Comparison of ENCODE assay signal across 14 cellular contexts in genomic region chr10:17693009-17693408, GRCh38. TPM values are rescaled to one million over a fixed set of nuclear protein-coding genes. Genes with fewer than 3 reads are reported as not detected.
"Had no signal": no experiment of that assay in that cellular context is flagged by ENCODE, and none has a peak within 500 bp of the region (broad histone marks: within the 10 kb centered on the region; RNA-seq: fewer than 3 reads in every experiment).

No MANE protein-coding gene starts in this region.

- H3K36me3 ChIP-seq: breast epithelium had no signal

- H3K4me3 ChIP-seq: ascending aorta, breast epithelium, gastroesophageal sphincter, thoracic aorta had no signal

- DNase-seq: activated CD4-positive, alpha-beta T cell treated with anti-CD3 and anti-CD28 coated beads for 36 hours; activated CD8-positive, alpha-beta memory T cell treated with anti-CD3 and anti-CD28 coated beads for 24 hours; activated naive CD4-positive, alpha-beta T cell treated with anti-CD3 and anti-CD28 coated beads, Interleukin-2, amount 10 ng/mL, durations not matched to agents 7 days and 5 days; activated T-cell treated with anti-CD3 and anti-CD28 coated beads for 4 hours; cerebellar nuclear complex; islet precursor cell; stimulated activated CD4-positive, alpha-beta T cell treated with anti-CD3 and anti-CD28 coated beads, Interleukin-12 subunit alpha, Interleukin-12 subunit beta, amount 100 ng/mL, for 4 hours; T1000 had no signal

- H3K9me3 Mint-ChIP-seq: activated naive CD4-positive, alpha-beta T cell treated with anti-CD3 and anti-CD28 coated beads, Interleukin-2, amount 10 ng/mL, durations not matched to agents 7 days and 5 days; stimulated activated effector memory CD8-positive, alpha-beta T cell treated with anti-CD3 and anti-CD28 coated beads, Interleukin-12 subunit alpha, Interleukin-12 subunit beta, amount 100 ng/mL, for 72 hours had no signal

- H3K4me1 ChIP-seq: ascending aorta, breast epithelium, gastroesophageal sphincter, parathyroid adenoma had no signal

- H3K27me3 ChIP-seq: ascending aorta, breast epithelium, gastroesophageal sphincter had no signal

- H3K27ac ChIP-seq: ascending aorta, breast epithelium, gastroesophageal sphincter, parathyroid adenoma, thoracic aorta had no signal

- H3K4me1 Mint-ChIP-seq: activated CD4-positive, alpha-beta T cell treated with anti-CD3 and anti-CD28 coated beads for 36 hours; activated naive CD4-positive, alpha-beta T cell treated with anti-CD3 and anti-CD28 coated beads, Interleukin-2, amount 10 ng/mL, durations not matched to agents 7 days and 5 days had no signal

- H3K4me3 Mint-ChIP-seq: activated CD4-positive, alpha-beta T cell treated with anti-CD3 and anti-CD28 coated beads for 36 hours; activated naive CD4-positive, alpha-beta T cell treated with anti-CD3 and anti-CD28 coated beads, Interleukin-2, amount 10 ng/mL, durations not matched to agents 7 days and 5 days; stimulated activated effector memory CD8-positive, alpha-beta T cell treated with anti-CD3 and anti-CD28 coated beads, Interleukin-12 subunit alpha, Interleukin-12 subunit beta, amount 100 ng/mL, for 72 hours had no signal

- H3K27me3 Mint-ChIP-seq: activated CD4-positive, alpha-beta T cell treated with anti-CD3 and anti-CD28 coated beads for 36 hours; activated naive CD4-positive, alpha-beta T cell treated with anti-CD3 and anti-CD28 coated beads, Interleukin-2, amount 10 ng/mL, durations not matched to agents 7 days and 5 days had no signal

- H3K27ac Mint-ChIP-seq: activated CD4-positive, alpha-beta T cell treated with anti-CD3 and anti-CD28 coated beads for 36 hours; activated naive CD4-positive, alpha-beta T cell treated with anti-CD3 and anti-CD28 coated beads, Interleukin-2, amount 10 ng/mL, durations not matched to agents 7 days and 5 days; stimulated activated effector memory CD8-positive, alpha-beta T cell treated with anti-CD3 and anti-CD28 coated beads, Interleukin-12 subunit alpha, Interleukin-12 subunit beta, amount 100 ng/mL, for 72 hours had no signal

- H3K9me3 ChIP-seq: ascending aorta, breast epithelium, gastroesophageal sphincter, thoracic aorta had no signal

RNA-seq across cellular contexts. Expression of gene TMEM236, which starts 59.0 kb away (rescaled TPM):
- total RNA-seq: ascending aorta had no signal
